ENCODE assay signal across 8 cellular contexts in genomic region chr5:115098041-115098702, GRCh38.
A peak's percentile ranks its signal among the peaks of the same experiment; 100 is the strongest.
DNase-seq lines count a peak whose midpoint lies in the region; ATAC-seq and TF ChIP-seq lines count a peak whose summit lies in the region.

No MANE protein-coding gene starts in this region.

- no peaks in the 10 kb centered on the region for H3K36me3 Mint-ChIP-seq in CD4-positive, alpha-beta T cell (ENCODE audit: low read depth)

- peak; percentile 54 for ATAC-seq in CD4-positive, alpha-beta T cell (ENCODE audit: poor library complexity)
- peak; percentile 85 for ATAC-seq in GM18505 (IDR thresholded peaks at IDR 0.05; ENCODE audit: unreplicated experiment)
- peak; percentile 93 for ATAC-seq in HG02852 (IDR thresholded peaks at IDR 0.05; ENCODE audit: unreplicated experiment)

- TF ChIP-seq POLR2A in GM18505 (IDR thresholded peaks at IDR 0.05; ENCODE audit: borderline replicate concordance, extremely low read depth, insufficient read depth, insufficient read length): no peak

- H3K27me3 Mint-ChIP-seq in CD4-positive, alpha-beta T cell: peaks cover 28% of the 10 kb centered on the region

- no peaks in the 10 kb centered on the region for H3K9me3 Mint-ChIP-seq in CD4-positive, alpha-beta T cell

- no peak overlapping the region for H3K27ac ChIP-seq in CD4-positive, alpha-beta T cell (ENCODE audit: low read depth, low read length)

- no peaks in the 10 kb centered on the region for H3K9me3 ChIP-seq in CD4-positive, alpha-beta T cell (ENCODE audit: control insufficient read depth, low read length)

- peak; percentile 63 for TF ChIP-seq CTCF in CD4-positive, alpha-beta T cell (IDR thresholded peaks at IDR 0.05)
- TF ChIP-seq CTCF in WI38 (IDR thresholded peaks at IDR 0.05; ENCODE audit: low read depth, low read length): peak; percentile 70

- POLR2A ChIA-PET in CD4-positive, alpha-beta T cell (lab: Charles Lee): interaction anchor here (0.7 kb wide), 1 partner anchor 1179 kb away, joined by 3 read pairs; no protein-coding TSS in a partner anchor

- no peak overlapping the region for H3K4me3 Mint-ChIP-seq in CD4-positive, alpha-beta T cell

- H3K4me3 ChIP-seq in WI38 (ENCODE audit: low read depth, low read length): no peak overlapping the region

- H3K27ac Mint-ChIP-seq in CD4-positive, alpha-beta T cell: no peak overlapping the region

- DNase-seq in CD4-positive, alpha-beta T cell: peak in 3 of 10 experiments; percentile 1 to 2 (median 1)
- DNase-seq in NCI-H1694 (lab: John Stamatoyannopoulos, UW) (peak; percentile 27), fibroblast of peridontal ligament (ENCODE audit: extremely low read depth) (peak; percentile 71), pons (ENCODE audit: low spot score) (peak; percentile 61), NCI-H187 treated with DMSO at 0.1 percent for 48 hours (lab: John Stamatoyannopoulos, UW) (no peak)

- CTCF ChIA-PET in CD4-positive, alpha-beta T cell (lab: Charles Lee): interaction anchor here (0.8 to 1.5 kb wide), 4 partner anchors 8 to 156 kb away, joined by 3 to 5 read pairs (median 4); no protein-coding TSS in a partner anchor

- H3K4me1 Mint-ChIP-seq in CD4-positive, alpha-beta T cell (ENCODE audit: low read depth): no peaks in the 10 kb centered on the region

- peaks cover 7% of the 10 kb centered on the region for H3K27me3 ChIP-seq in CD4-positive, alpha-beta T cell (ENCODE audit: control insufficient read depth, insufficient read depth, low read length)

- intact Hi-C loops in CD4-positive, alpha-beta T cell (cut with DNase I, micrococcal nuclease): loop anchor here (1.0 to 5.0 kb wide), 3 partner anchors 148 to 489 kb away; no protein-coding TSS in a partner anchor
